8 cellular contexts compared by ENCODE assay signal in the genomic region with DNA sequence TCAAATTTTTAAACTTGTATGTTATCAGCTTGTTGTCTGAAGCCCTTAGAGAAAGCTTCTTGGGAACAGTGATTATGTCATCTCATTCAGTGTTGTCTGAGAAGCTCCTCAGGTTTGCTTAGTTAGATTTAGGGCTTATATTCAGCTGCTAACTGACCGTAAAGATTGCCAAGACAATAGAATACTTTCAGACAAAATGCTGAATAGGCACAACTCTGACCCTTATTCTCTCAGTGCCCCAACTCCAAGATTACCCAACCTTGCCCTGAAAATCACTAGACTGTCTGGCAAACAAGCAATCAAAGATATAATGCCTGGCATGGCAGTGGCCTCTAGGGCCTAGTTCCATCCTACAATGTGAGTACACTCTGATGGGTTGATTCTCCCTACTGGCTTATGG.
"Had no signal": no experiment of that assay in that cellular context is flagged by ENCODE, and none has a peak within 500 bp of the region (broad histone marks: within the 10 kb centered on the region; RNA-seq: fewer than 3 reads in every experiment).

No MANE protein-coding gene starts in this region.

- H3K9ac ChIP-seq: GM23248 had no signal

- H3K4me1 ChIP-seq: HAP-1 had no signal

- H3K9me3 ChIP-seq: HAP-1 had no signal

- H3K36me3 ChIP-seq: HAP-1 had no signal

- H2AFZ ChIP-seq: GM23248 had no signal

- ATAC-seq: HCT116 had no signal

- DNase-seq: GM23248, GOT3, H7, HFFc6, KBM-7 had no signal

- H3K4me3 ChIP-seq: GM23248, HAP-1 had no signal

- H3K27ac ChIP-seq: GM23248, HL-60 had no signal
